In genomic region chr3:156825795-156826143, GRCh38 we compare ENCODE assay signal across 8 cellular contexts. TPM values are rescaled to one million over a fixed set of nuclear protein-coding genes. Genes with fewer than 3 reads are reported as not detected.
DNase-seq lines count a peak whose midpoint lies in the region; ATAC-seq and TF ChIP-seq lines count a peak whose summit lies in the region.

No MANE protein-coding gene starts in this region.

- WGBS in heart left ventricle, 4 donors, result 4 to 6% (median 4%) methylated on average over 8 of the region's 8 CpGs
- no CpG with 5 or more reads among the region's 8 CpGs for WGBS in iPS DF 6.9 (ENCODE audit: insufficient coverage, insufficient read length)

- H3K4me1 Mint-ChIP-seq in activated CD4-positive, alpha-beta memory T cell treated with anti-CD3 and anti-CD28 coated beads, Interleukin-2, amount 10 ng/mL, durations not matched to agents 7 days and 5 days, result peaks cover 41% of the 10 kb centered on the region

- H3K27ac Mint-ChIP-seq in activated CD4-positive, alpha-beta memory T cell treated with anti-CD3 and anti-CD28 coated beads, Interleukin-2, amount 10 ng/mL, durations not matched to agents 7 days and 5 days, result peak overlapping the region; percentile 86

- POLR2A ChIA-PET in activated CD4-positive, alpha-beta memory T cell treated with anti-CD3 and anti-CD28 coated beads, Interleukin-2, amount 10 ng/mL, durations not matched to agents 7 days and 5 days (lab: Charles Lee), result interaction anchor here (1.5 to 2.3 kb wide), 2 partner anchors 8 to 9 kb away, joined by 3 to 25 read pairs; no protein-coding TSS in a partner anchor

- TF ChIP-seq CTCF in heart left ventricle (IDR thresholded peaks at IDR 0.05), result peak in 1 of 12 donors; percentile 2

- H3K36me3 Mint-ChIP-seq in activated CD4-positive, alpha-beta memory T cell treated with anti-CD3 and anti-CD28 coated beads, Interleukin-2, amount 10 ng/mL, durations not matched to agents 7 days and 5 days (ENCODE audit: low read depth), result peaks cover 9% of the 10 kb centered on the region

- DNase-seq in heart left ventricle, result no peak
- DNase-seq in cardiac septum (ENCODE audit: low spot score), result no peak
- DNase-seq in activated CD4-positive, alpha-beta memory T cell treated with anti-CD3 and anti-CD28 coated beads, Interleukin-2, amount 10 ng/mL, durations not matched to agents 7 days and 5 days, result no peak
- no peak for DNase-seq in iPS DF 6.9 (ENCODE audit: low read depth, low spot score)
- DNase-seq in stimulated activated naive CD8-positive, alpha-beta T cell treated with anti-CD3 and anti-CD28 coated beads, Interleukin-15, Interleukin-2, amounts not matched to agents 100 U/mL and 50 U/mL, for 24 hours, result no peak
- no peak for DNase-seq in NCI-H82 treated with DMSO at 0.1 percent for 48 hours (lab: John Stamatoyannopoulos, UW; ENCODE audit: unreplicated experiment)
- DNase-seq in RPMI8226, result no peak

- intact Hi-C loops in heart left ventricle (cut with DNase I) (loop anchor here (1.0 to 10.0 kb wide), 16 partner anchors 8 to 312 kb away; partner anchors contain the start of genes TIPARP (in 4 of the 10) and SSR3 (in 3 of the 10)), cardiac septum (cut with DNase I) (loop anchor here (1.0 to 5.0 kb wide), 4 partner anchors 8 to 307 kb away; partner anchors contain the start of gene TIPARP)

- peak overlapping the region; percentile 83 to 96 (median 89) for H3K27ac ChIP-seq in heart left ventricle
- no peak overlapping the region for H3K27ac ChIP-seq in iPS DF 6.9 (ENCODE audit: low read length)

- no peak for TF ChIP-seq POLR2A in heart left ventricle (IDR thresholded peaks at IDR 0.05)

- H3K9me3 Mint-ChIP-seq in activated CD4-positive, alpha-beta memory T cell treated with anti-CD3 and anti-CD28 coated beads, Interleukin-2, amount 10 ng/mL, durations not matched to agents 7 days and 5 days, result no peaks in the 10 kb centered on the region

- H3K27me3 ChIP-seq in heart left ventricle (no peaks in the 10 kb centered on the region), iPS DF 6.9 (ENCODE audit: control insufficient read depth, insufficient read depth, low read length) (peaks cover 24% of the 10 kb centered on the region)

- no peaks in the 10 kb centered on the region for H3K36me3 ChIP-seq in heart left ventricle
- H3K36me3 ChIP-seq in iPS DF 6.9 (ENCODE audit: control insufficient read depth, insufficient read depth, low read length), result no peaks in the 10 kb centered on the region

- no peaks in the 10 kb centered on the region for H3K27me3 Mint-ChIP-seq in activated CD4-positive, alpha-beta memory T cell treated with anti-CD3 and anti-CD28 coated beads, Interleukin-2, amount 10 ng/mL, durations not matched to agents 7 days and 5 days

- H3K4me3 ChIP-seq in heart left ventricle, result peak overlapping the region; percentile 56 to 94 (median 67)
- peak overlapping the region; percentile 69; the same call in 1 of the 2 replicates for H3K4me3 ChIP-seq in iPS DF 6.9 (ENCODE audit: low read length)

- peak; percentile 69 to 78 (median 76) for ATAC-seq in heart left ventricle
- peak; percentile 42 for ATAC-seq in HG03097 (IDR thresholded peaks at IDR 0.05; ENCODE audit: low FRiP score, unreplicated experiment)
- peak; percentile 71 for ATAC-seq in stimulated activated naive CD8-positive, alpha-beta T cell treated with anti-CD3 and anti-CD28 coated beads, Interleukin-15, Interleukin-2, amounts not matched to agents 100 U/mL and 50 U/mL, for 24 hours

- no peaks in the 10 kb centered on the region for H3K9me3 ChIP-seq in heart left ventricle
- no peaks in the 10 kb centered on the region for H3K9me3 ChIP-seq in iPS DF 6.9 (ENCODE audit: control insufficient read depth, insufficient read depth, low read length)

- peak overlapping the region; percentile 80 for H3K4me3 Mint-ChIP-seq in activated CD4-positive, alpha-beta memory T cell treated with anti-CD3 and anti-CD28 coated beads, Interleukin-2, amount 10 ng/mL, durations not matched to agents 7 days and 5 days

- CTCF ChIA-PET in activated CD4-positive, alpha-beta memory T cell treated with anti-CD3 and anti-CD28 coated beads, Interleukin-2, amount 10 ng/mL, durations not matched to agents 7 days and 5 days (lab: Charles Lee), result no interaction called here

- H3K4me1 ChIP-seq in heart left ventricle (peaks cover 0 to 17% (median 6%) of the 10 kb centered on the region in 12 donors), iPS DF 6.9 (ENCODE audit: control insufficient read depth, insufficient read depth, low read length) (no peaks in the 10 kb centered on the region; the same call in 1 of the 2 replicates)

RNA-seq across cellular contexts. Expression of gene LEKR1, which starts 0.4 kb away (rescaled TPM):
- total RNA-seq in heart left ventricle, result 1 to 10 TPM in 5 of 9 donors, under 1 TPM in 3, not detected in 1; 0.23 to 1.8 (median 1.0) TPM
- polyA plus RNA-seq in heart left ventricle, result under 1 TPM; 0.22 to 0.34 TPM
- 0.32 TPM for total RNA-seq in cardiac septum
- 1 to 10 TPM; 1.4 to 1.6 TPM for total RNA-seq in activated CD4-positive, alpha-beta memory T cell treated with anti-CD3 and anti-CD28 coated beads, Interleukin-2, amount 10 ng/mL, durations not matched to agents 7 days and 5 days
